ENCODE assay signal across 8 cellular contexts in genomic region chr3:97823081-97823480, GRCh38. TPM values are rescaled to one million over a fixed set of nuclear protein-coding genes. Genes with fewer than 3 reads are reported as not detected.
A peak's percentile ranks its signal among the peaks of the same experiment; 100 is the strongest.
DNase-seq lines count a peak whose midpoint lies in the region; ATAC-seq and TF ChIP-seq lines count a peak whose summit lies in the region.

No MANE protein-coding gene starts in this region.

- 53% methylated on average over 10 of the region's 10 CpGs for WGBS in smooth muscle cell (ENCODE audit: low lambda C conversion rate)

- in situ Hi-C loops in HAP-1 (cut with MboI; ENCODE audit: low sequenced_read_pairs) = no loop called here

- peak overlapping the region; percentile 100 for H2AFZ ChIP-seq in smooth muscle cell (ENCODE audit: low read depth)

- no peaks in the 10 kb centered on the region for H3K9me3 Mint-ChIP-seq in activated CD4-positive, alpha-beta memory T cell treated with anti-CD3 and anti-CD28 coated beads, Interleukin-2, amount 10 ng/mL, durations not matched to agents 7 days and 5 days

- H3K4me2 ChIP-seq in smooth muscle cell = peak overlapping the region; percentile 98

- H3K4me1 ChIP-seq in HAP-1 (peaks cover 6% of the 10 kb centered on the region), iPS-15b (ENCODE audit: control insufficient read depth, insufficient read depth, low read length) (peaks cover 8% of the 10 kb centered on the region), smooth muscle cell (ENCODE audit: low read depth) (peaks cover 7% of the 10 kb centered on the region)

- peaks cover 40% of the 10 kb centered on the region for H3K4me1 Mint-ChIP-seq in activated CD4-positive, alpha-beta memory T cell treated with anti-CD3 and anti-CD28 coated beads, Interleukin-2, amount 10 ng/mL, durations not matched to agents 7 days and 5 days

- no peak overlapping the region for H3K9ac ChIP-seq in iPS-15b (ENCODE audit: low read depth, low read length)
- H3K9ac ChIP-seq in smooth muscle cell (ENCODE audit: low read depth) = peak overlapping the region; percentile 77

- H3K27ac Mint-ChIP-seq in activated CD4-positive, alpha-beta memory T cell treated with anti-CD3 and anti-CD28 coated beads, Interleukin-2, amount 10 ng/mL, durations not matched to agents 7 days and 5 days = no peak overlapping the region

- H3K36me3 ChIP-seq in HAP-1 (replicated peaks) (no peaks in the 10 kb centered on the region), iPS-15b (ENCODE audit: control insufficient read depth, insufficient read depth, low read length) (no peaks in the 10 kb centered on the region), smooth muscle cell (ENCODE audit: low read depth) (no peaks in the 10 kb centered on the region)

- no peak overlapping the region for H3K27ac ChIP-seq in smooth muscle cell (ENCODE audit: low read depth)

- H3K27me3 ChIP-seq in HAP-1 (ENCODE audit: low read depth) = no peaks in the 10 kb centered on the region
- peaks cover 28% of the 10 kb centered on the region for H3K27me3 ChIP-seq in iPS-15b (ENCODE audit: control insufficient read depth, insufficient read depth, low read length)
- peaks cover 13% of the 10 kb centered on the region for H3K27me3 ChIP-seq in smooth muscle cell (ENCODE audit: low read depth)

- CTCF ChIA-PET in activated CD4-positive, alpha-beta memory T cell treated with anti-CD3 and anti-CD28 coated beads, Interleukin-2, amount 10 ng/mL, durations not matched to agents 7 days and 5 days (lab: Charles Lee) = interaction anchor here (0.7 to 3.6 kb wide), 5 partner anchors 15 to 216 kb away, joined by 3 to 17 read pairs (median 7); no protein-coding TSS in a partner anchor

- no peaks in the 10 kb centered on the region for H3F3A ChIP-seq in smooth muscle cell (ENCODE audit: low read depth)

- H3K79me2 ChIP-seq in smooth muscle cell (ENCODE audit: low read depth) = peaks cover 9% of the 10 kb centered on the region

- peaks cover 12% of the 10 kb centered on the region for H3K36me3 Mint-ChIP-seq in activated CD4-positive, alpha-beta memory T cell treated with anti-CD3 and anti-CD28 coated beads, Interleukin-2, amount 10 ng/mL, durations not matched to agents 7 days and 5 days (ENCODE audit: low read depth)

- H3K4me3 Mint-ChIP-seq in activated CD4-positive, alpha-beta memory T cell treated with anti-CD3 and anti-CD28 coated beads, Interleukin-2, amount 10 ng/mL, durations not matched to agents 7 days and 5 days = peak overlapping the region; percentile 93

- H3K4me3 ChIP-seq in HAP-1 = peak overlapping the region; percentile 81
- H3K4me3 ChIP-seq in iPS-15b (ENCODE audit: low read depth, low read length) = peak overlapping the region; percentile 87
- peak overlapping the region; percentile 98 for H3K4me3 ChIP-seq in smooth muscle cell

- POLR2A ChIA-PET in activated CD4-positive, alpha-beta memory T cell treated with anti-CD3 and anti-CD28 coated beads, Interleukin-2, amount 10 ng/mL, durations not matched to agents 7 days and 5 days (lab: Charles Lee) = interaction anchor here (1.8 to 3.6 kb wide), 3 partner anchors 15 to 147 kb away, joined by 6 to 56 read pairs (median 16); partner anchors contain the start of gene RIOX2

- H3K27me3 Mint-ChIP-seq in activated CD4-positive, alpha-beta memory T cell treated with anti-CD3 and anti-CD28 coated beads, Interleukin-2, amount 10 ng/mL, durations not matched to agents 7 days and 5 days = peaks cover 17% of the 10 kb centered on the region

- no peak for DNase-seq in HAP-1 (ENCODE audit: low spot score in 2 of 2)
- no peak for DNase-seq in activated CD4-positive, alpha-beta memory T cell treated with anti-CD3 and anti-CD28 coated beads, Interleukin-2, amount 10 ng/mL, durations not matched to agents 7 days and 5 days
- DNase-seq in smooth muscle cell (lab: John Stamatoyannopoulos, UW; ENCODE audit: unreplicated experiment) = no peak
- no peak for DNase-seq in stimulated activated CD4-positive, alpha-beta T cell treated with anti-CD3 and anti-CD28 coated beads, Interleukin-4, amount 100 ng/mL, for 24 hours
- DNase-seq in SW480 (ENCODE audit: low spot score) = no peak

- no peak for ATAC-seq in HG03442 (IDR thresholded peaks at IDR 0.05; ENCODE audit: unreplicated experiment)
- ATAC-seq in HG03520 (IDR thresholded peaks at IDR 0.05; ENCODE audit: unreplicated experiment) = no peak

- H4K20me1 ChIP-seq in smooth muscle cell (ENCODE audit: low read depth) = peaks cover 40% of the 10 kb centered on the region

- H3K9me3 ChIP-seq in HAP-1 = no peaks in the 10 kb centered on the region
- no peaks in the 10 kb centered on the region for H3K9me3 ChIP-seq in iPS-15b (ENCODE audit: control insufficient read depth, insufficient read depth, low read length)
- H3K9me3 ChIP-seq in smooth muscle cell (replicated peaks; ENCODE audit: low read depth) = no peaks in the 10 kb centered on the region

- TF ChIP-seq CTCF in smooth muscle cell (IDR thresholded peaks at IDR 0.05; ENCODE audit: borderline replicate concordance, insufficient read depth, poor library complexity, severe bottlenecking) = no peak

RNA-seq across cellular contexts. Expression of gene CRYBG3, which starts 1.3 kb away (rescaled TPM):
- total RNA-seq in activated CD4-positive, alpha-beta memory T cell treated with anti-CD3 and anti-CD28 coated beads, Interleukin-2, amount 10 ng/mL, durations not matched to agents 7 days and 5 days = 10 to 100 TPM; 12.8 to 13.1 TPM
- total RNA-seq in smooth muscle cell = 14.2 and 17.0 TPM in 2 replicates
- 1.5 and 1.9 TPM in 2 replicates for polyA plus RNA-seq in smooth muscle cell

RNA-seq across cellular contexts. Expression of gene ARL6, which starts 58.5 kb away (rescaled TPM):
- 1 to 10 TPM; 5.1 to 7.6 TPM for total RNA-seq in activated CD4-positive, alpha-beta memory T cell treated with anti-CD3 and anti-CD28 coated beads, Interleukin-2, amount 10 ng/mL, durations not matched to agents 7 days and 5 days
- total RNA-seq in smooth muscle cell = 14.6 and 27.0 TPM in 2 replicates
- polyA plus RNA-seq in smooth muscle cell = 5.3 and 5.8 TPM in 2 replicates
